Comparison of ENCODE assay signal across 15 cellular contexts in genomic region chr2:29522951-29523669, GRCh38.
DNase-seq lines count a peak whose midpoint lies in the region; ATAC-seq, FAIRE-seq and TF ChIP-seq lines count a peak whose summit lies in the region.
"Had no signal": no experiment of that assay in that cellular context is flagged by ENCODE, and none has a peak within 500 bp of the region (broad histone marks: within the 10 kb centered on the region; RNA-seq: fewer than 3 reads in every experiment).

No MANE protein-coding gene starts in this region.

- intact Hi-C loops in PC-3 (cut with micrococcal nuclease): no loop called here

- TF ChIP-seq POLR2A in H1 (IDR thresholded peaks at IDR 0.05; ENCODE audit: control extremely low read depth in 1 of 2, low read depth in 2 of 2, low read length in 2 of 2) (no peak), erythroblast (IDR thresholded peaks at IDR 0.05; ENCODE audit: low read length) (no peak)

- peaks cover 5% of the 10 kb centered on the region; the same call in 1 of the 2 replicates for H3K23me2 ChIP-seq in H1 (ENCODE audit: low read depth, low read length)

- H4K8ac ChIP-seq in H1 (ENCODE audit: extremely low read depth, insufficient read depth, low read length): no peak overlapping the region
- no peak overlapping the region for H4K8ac ChIP-seq in mesenchymal stem cell (ENCODE audit: low read length)

- FAIRE-seq in H1 (lab: Jason Lieb, UNC): no peak

- BruUV-seq in PC-3 (replicated peaks; lab: Mats Ljungman, UMichigan): no TSS peak

- no peaks in the 10 kb centered on the region for H3K36me3 Mint-ChIP-seq in GM23338 (ENCODE audit: low read depth)
- H3K36me3 Mint-ChIP-seq: brain had no signal

- H2BK5ac ChIP-seq in H1 (ENCODE audit: low read depth, low read length) (0 out of 2 replicates have a peak overlapping the region, but pooled peaks have one; percentile 56), mesenchymal stem cell (ENCODE audit: low read depth, low read length, poor library complexity, severe bottlenecking) (no peak overlapping the region)

- H3K79me1 ChIP-seq in H1 (ENCODE audit: low read depth, low read length) (no peaks in the 10 kb centered on the region), mesenchymal stem cell (replicated peaks; ENCODE audit: low read length, poor library complexity, severe bottlenecking) (no peaks in the 10 kb centered on the region)

- peaks cover 4% of the 10 kb centered on the region for H3F3A ChIP-seq in PC-3 (ENCODE audit: low read length, unreplicated experiment)
- no peaks in the 10 kb centered on the region for H3F3A ChIP-seq in GM23338 (replicated peaks; ENCODE audit: low read depth)

- H2BK15ac ChIP-seq in H1 (ENCODE audit: low read length) (no peak overlapping the region), mesenchymal stem cell (ENCODE audit: low read depth, poor library complexity, severe bottlenecking) (no peak overlapping the region)

- DNase-seq in EH (ENCODE audit: low read depth): peak; percentile 88
- DNase-seq in PC-3: peak; percentile 82
- no peak for DNase-seq in H1 (ENCODE audit: low read depth in 1 of 2, low spot score in 2 of 2)
- DNase-seq in mesenchymal stem cell: peak; percentile 66
- no peak for DNase-seq in erythroblast (lab: John Stamatoyannopoulos, UW)
- DNase-seq in activated T-cell treated with anti-CD3 and anti-CD28 coated beads, Interleukin-2, amount 50 U/mL, for 48 hours: no peak
- DNase-seq in GM23338 (ENCODE audit: low spot score): no peak
- DNase-seq: activated effector memory CD4-positive, alpha-beta T cell treated with Interleukin-2 at 50 U/mL for 16 hours; DND-41; effector CD8-positive, alpha-beta T cell; glutamatergic neuron had no signal

- H4K5ac ChIP-seq in H1 (ENCODE audit: insufficient read length, low read depth, low read length): no peak overlapping the region

- H3K9ac ChIP-seq in PC-3 (ENCODE audit: low read length) (no peak overlapping the region), H1 (replicated peaks in 1 of 4; ENCODE audit: extremely low read depth in 1 of 4, low read depth in 3 of 4, low read length in 3 of 4) (no peak overlapping the region), mesenchymal stem cell (ENCODE audit: low read length) (no peak overlapping the region)
- H3K9ac ChIP-seq: BLaER1 had no signal

- peak; percentile 90 for ATAC-seq in PC-3
- ATAC-seq in HG02798 (IDR thresholded peaks at IDR 0.05; ENCODE audit: poor library complexity, unreplicated experiment): no peak
- no peak for ATAC-seq in GM23338

- peaks cover 46% of the 10 kb centered on the region for H3K4me1 ChIP-seq in PC-3 (ENCODE audit: insufficient read depth, low read length)
- peaks cover 0 to 5% (median 3%) of the 10 kb centered on the region in 4 experiments; a peak in 2 of 7 replicates for H3K4me1 ChIP-seq in H1 (replicated peaks in 1 of 4; ENCODE audit: control insufficient read depth in 3 of 4, insufficient read depth in 4 of 4, low read length in 3 of 4)
- no peaks in the 10 kb centered on the region for H3K4me1 ChIP-seq in mesenchymal stem cell (ENCODE audit: control insufficient read depth, insufficient read depth, low read depth, low read length)
- peaks cover 11% of the 10 kb centered on the region for H3K4me1 ChIP-seq in GM23338 (ENCODE audit: insufficient read depth)

- H3K14ac ChIP-seq in H1 (ENCODE audit: insufficient read length) (no peak overlapping the region), mesenchymal stem cell (ENCODE audit: low read length in 2 of 2) (no peak overlapping the region)

- H3K9me3 Mint-ChIP-seq in GM23338: 0 out of 3 replicates have a peak, but pooled peaks cover 2% of the 10 kb centered on the region

- no peak overlapping the region for H2AK5ac ChIP-seq in H1 (ENCODE audit: low read depth, low read length)
- H2AK5ac ChIP-seq in mesenchymal stem cell (ENCODE audit: low read length, severe bottlenecking): no peak overlapping the region

- no peaks in the 10 kb centered on the region for H3K9me2 ChIP-seq in PC-3 (replicated peaks; ENCODE audit: low read length)
- peaks cover 29% of the 10 kb centered on the region for H3K9me2 ChIP-seq in GM23338 (ENCODE audit: insufficient read depth)

- H3K18ac ChIP-seq in H1 (ENCODE audit: extremely low read depth, low read length) (no peak overlapping the region), mesenchymal stem cell (ENCODE audit: low read depth in 1 of 2, low read length in 2 of 2) (no peak overlapping the region)

- no peak overlapping the region for H3K23ac ChIP-seq in H1 (ENCODE audit: insufficient read length)
- peak overlapping the region in 1 of 2 experiments; percentile 53 for H3K23ac ChIP-seq in mesenchymal stem cell (ENCODE audit: low read length in 2 of 2)

- H4K20me1 ChIP-seq in PC-3 (ENCODE audit: low read length) (no peaks in the 10 kb centered on the region), H1 (replicated peaks in 1 of 2; ENCODE audit: control insufficient read depth in 1 of 2, insufficient read depth in 2 of 2, low read length in 2 of 2) (peaks cover 0 to 2% of the 10 kb centered on the region in 2 experiments), GM23338 (replicated peaks; ENCODE audit: insufficient read depth) (no peaks in the 10 kb centered on the region)
- H4K20me1 ChIP-seq: BLaER1 had no signal

- TF ChIP-seq RAD21 in H1 (IDR thresholded peaks at IDR 0.05 in 1 of 2, conservative IDR thresholded peaks at IDR 0.05 in 1 of 2; ENCODE audit: low read depth in 2 of 2, low read length in 2 of 2): no peak

- peaks cover 10% of the 10 kb centered on the region for H3K4me1 Mint-ChIP-seq in GM23338

- CTCF ChIA-PET in PC-3 (lab: Charles Lee): no interaction called here
- CTCF ChIA-PET in H1 (lab: Charles Lee; ENCODE audit: partially characterized antibody): interaction anchor here (0.8 kb wide), 1 partner anchor 19 kb away, joined by 6 read pairs; no protein-coding TSS in a partner anchor

- peak overlapping the region; percentile 14 for H3K4me2 ChIP-seq in PC-3 (ENCODE audit: low read length)
- no peak overlapping the region for H3K4me2 ChIP-seq in H1 (ENCODE audit: insufficient read depth in 1 of 2, low read depth in 2 of 2, low read length in 2 of 2)
- no peak overlapping the region for H3K4me2 ChIP-seq in mesenchymal stem cell (ENCODE audit: low read length, poor library complexity, severe bottlenecking)
- H3K4me2 ChIP-seq in GM23338: no peak overlapping the region
- H3K4me2 ChIP-seq: BLaER1 had no signal

- H3K27ac Mint-ChIP-seq in GM23338: no peak overlapping the region
- H3K27ac Mint-ChIP-seq: brain had no signal

- H2BK12ac ChIP-seq in H1 (ENCODE audit: low read depth, low read length) (no peak overlapping the region), mesenchymal stem cell (ENCODE audit: low read length in 2 of 2) (no peak overlapping the region)

- H3K27me3 ChIP-seq in PC-3 (ENCODE audit: low read length): no peaks in the 10 kb centered on the region
- H3K27me3 ChIP-seq in H1 (replicated peaks in 1 of 4; ENCODE audit: control insufficient read depth in 3 of 4, extremely low read depth in 1 of 4, insufficient read depth in 3 of 4, low read length in 3 of 4): no peaks in the 10 kb centered on the region
- H3K27me3 ChIP-seq in mesenchymal stem cell (ENCODE audit: control insufficient read depth in 1 of 2, insufficient read depth in 1 of 2, low read length in 2 of 2): no peaks in the 10 kb centered on the region
- H3K27me3 ChIP-seq in GM23338 (ENCODE audit: insufficient read depth): no peaks in the 10 kb centered on the region
- H3K27me3 ChIP-seq: BLaER1 had no signal

- no peak overlapping the region for H4K91ac ChIP-seq in H1 (replicated peaks; ENCODE audit: insufficient read length, low read length)
- no peak overlapping the region for H4K91ac ChIP-seq in mesenchymal stem cell (ENCODE audit: low read length)

- TF ChIP-seq CTCF in PC-3 (conservative IDR thresholded peaks at IDR 0.05; ENCODE audit: low read depth, low read length) (no peak), H1 (IDR thresholded peaks at IDR 0.05; ENCODE audit: control extremely low read depth in 1 of 3, insufficient read depth in 1 of 3, low read depth in 1 of 3, low read length in 3 of 3) (no peak), GM23338 (conservative IDR thresholded peaks at IDR 0.05; ENCODE audit: low read depth in 2 of 2) (no peak)

- WGBS in H1 (ENCODE audit: extremely low coverage in 1 of 2, insufficient coverage in 1 of 2, insufficient read length in 1 of 2, insufficient replicate concordance in 2 of 2, low coverage in 1 of 2, low lambda C conversion rate in 2 of 2, missing lambda C conversion rate in 1 of 2), 2 experiments: 94% methylated on average over 5 of the region's 5 CpGs; no CpG with 5 or more reads in 1 of the 2 experiments
- 51% methylated on average over 5 of the region's 5 CpGs for WGBS in mesenchymal stem cell

- H3K79me2 ChIP-seq in PC-3 (ENCODE audit: low read length) (no peaks in the 10 kb centered on the region), H1 (ENCODE audit: control insufficient read depth in 1 of 2, insufficient read depth in 2 of 2, low read length in 2 of 2) (no peaks in the 10 kb centered on the region), GM23338 (replicated peaks; ENCODE audit: insufficient read depth) (no peaks in the 10 kb centered on the region)

- no peak overlapping the region for H3K4me3 ChIP-seq in PC-3 (ENCODE audit: low read length)
- no peak overlapping the region for H3K4me3 ChIP-seq in H1 (ENCODE audit: extremely low read depth in 1 of 4, insufficient read depth in 2 of 4, low read depth in 3 of 4, low read length in 4 of 4)
- H3K4me3 ChIP-seq in mesenchymal stem cell (ENCODE audit: insufficient read depth in 1 of 2, low read depth in 1 of 2, low read length in 2 of 2): no peak overlapping the region
- no peak overlapping the region for H3K4me3 ChIP-seq in GM23338
- H3K4me3 ChIP-seq: BLaER1, thoracic aorta had no signal

- H3K27ac ChIP-seq in PC-3 (ENCODE audit: low read length) (peak overlapping the region; percentile 4; the same call in 1 of the 2 replicates), H1 (ENCODE audit: low read depth, low read length) (no peak overlapping the region), mesenchymal stem cell (ENCODE audit: low read length, poor library complexity, severe bottlenecking) (no peak overlapping the region), GM23338 (ENCODE audit: low read depth) (no peak overlapping the region)
- H3K27ac ChIP-seq: BLaER1, thoracic aorta had no signal

- TF ChIP-seq EP300 in H1 (IDR thresholded peaks at IDR 0.05; ENCODE audit: borderline replicate concordance in 1 of 2, low read depth in 2 of 2, low read length in 2 of 2): no peak

- H2BK20ac ChIP-seq in H1 (ENCODE audit: low read length): no peak overlapping the region

- no peak overlapping the region for H2BK120ac ChIP-seq in H1 (replicated peaks; ENCODE audit: low read depth, low read length)
- no peak overlapping the region for H2BK120ac ChIP-seq in mesenchymal stem cell (ENCODE audit: low read depth, low read length)

- H2AFZ ChIP-seq in PC-3 (ENCODE audit: low read length) (no peak overlapping the region), H1 (ENCODE audit: low read length) (no peak overlapping the region), mesenchymal stem cell (ENCODE audit: low read depth, low read length) (no peak overlapping the region), GM23338 (no peak overlapping the region)

- peaks cover 4% of the 10 kb centered on the region for H3K27me3 Mint-ChIP-seq in GM23338 (ENCODE audit: insufficient read depth, low read depth, poor library complexity)

- POLR2A ChIA-PET in PC-3 (lab: Charles Lee; ENCODE audit: unreplicated experiment): interaction anchor here (0.6 kb wide), 1 partner anchor 53 kb away, joined by 4 read pairs; no protein-coding TSS in a partner anchor
- POLR2A ChIA-PET in H1 (lab: Charles Lee; ENCODE audit: partially characterized antibody): no interaction called here

- H3K9me3 ChIP-seq in PC-3 (ENCODE audit: low read length): no peaks in the 10 kb centered on the region
- no peaks in the 10 kb centered on the region for H3K9me3 ChIP-seq in H1 (ENCODE audit: insufficient read depth in 2 of 2, low read depth in 1 of 2, low read length in 1 of 2)
- no peaks in the 10 kb centered on the region for H3K9me3 ChIP-seq in mesenchymal stem cell (ENCODE audit: control insufficient read depth, low read length)
- H3K9me3 ChIP-seq: BLaER1, thoracic aorta had no signal

- H3K36me3 ChIP-seq in PC-3 (ENCODE audit: low read depth, low read length) (no peaks in the 10 kb centered on the region), H1 (ENCODE audit: control insufficient read depth in 2 of 4, insufficient read depth in 4 of 4, low read length in 3 of 4) (no peaks in the 10 kb centered on the region), mesenchymal stem cell (ENCODE audit: control insufficient read depth in 1 of 2, insufficient read depth in 2 of 2, low read depth in 1 of 2, low read length in 2 of 2) (no peaks in the 10 kb centered on the region), GM23338 (ENCODE audit: insufficient read depth) (no peaks in the 10 kb centered on the region)
- H3K36me3 ChIP-seq: BLaER1, thoracic aorta had no signal

- H3K56ac ChIP-seq in H1 (replicated peaks; ENCODE audit: insufficient read length, low read depth, low read length): no peak overlapping the region

- no peak overlapping the region for H3K4ac ChIP-seq in H1 (replicated peaks; ENCODE audit: insufficient read length, low read depth, low read length)
- no peak overlapping the region for H3K4ac ChIP-seq in mesenchymal stem cell (ENCODE audit: low read depth in 1 of 2, low read length in 2 of 2)

- H3K4me3 Mint-ChIP-seq in GM23338: no peak overlapping the region
- H3K4me3 Mint-ChIP-seq: brain had no signal

Comparison
In these comparisons a context has a peak if more than half of its experiments do, and no peak if none do; other contexts are left out.
1. DNase-seq: peak in EH (single experiment), PC-3 (single experiment) and mesenchymal stem cell (single experiment); none in H1 (0 of 2), erythroblast (0 of 2), activated T-cell treated with anti-CD3 and anti-CD28 coated beads, Interleukin-2, amount 50 U/mL, for 48 hours (0 of 2) and GM23338 (single experiment).